Comparison of ENCODE assay signal across 10 cellular contexts in the genomic region with DNA sequence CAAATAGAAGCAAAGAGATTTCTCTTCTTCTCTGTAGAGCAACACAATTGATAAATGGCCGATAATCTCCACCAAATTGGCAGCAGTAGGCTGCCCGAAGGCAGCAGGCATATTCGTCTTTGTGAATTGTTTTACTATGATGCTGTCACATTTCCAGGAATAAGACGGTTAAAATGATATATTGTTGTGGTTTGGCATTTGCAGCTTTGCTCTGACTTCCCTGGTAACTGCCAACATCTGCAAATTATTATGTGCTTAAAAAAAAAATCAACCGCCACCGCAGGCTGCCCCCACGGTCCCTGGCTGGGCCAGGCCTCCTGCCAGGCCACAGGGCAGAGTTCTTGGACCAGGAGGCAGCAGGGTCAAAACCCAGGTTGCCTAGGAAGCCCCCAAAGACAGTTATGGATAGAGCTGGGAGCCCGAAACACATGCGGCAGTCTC.
DNase-seq lines count a peak whose midpoint lies in the region; ATAC-seq, FAIRE-seq and TF ChIP-seq lines count a peak whose summit lies in the region.
"Had no signal": no experiment of that assay in that cellular context is flagged by ENCODE, and none has a peak within 500 bp of the region (broad histone marks: within the 10 kb centered on the region; RNA-seq: fewer than 3 reads in every experiment).

No MANE protein-coding gene starts in this region.

- intact Hi-C loops in upper lobe of right lung (cut with DNase I) = no loop called here

- H3K27me3 ChIP-seq in upper lobe of right lung = no peaks in the 10 kb centered on the region

- H3K4me3 Mint-ChIP-seq in activated CD8-positive, alpha-beta memory T cell treated with anti-CD3 and anti-CD28 coated beads, Interleukin-2, amount 10 ng/mL, durations not matched to agents 7 days and 5 days = peak overlapping the region; percentile 25

- peaks cover 2% of the 10 kb centered on the region for H3K36me3 Mint-ChIP-seq in activated CD8-positive, alpha-beta memory T cell treated with anti-CD3 and anti-CD28 coated beads, Interleukin-2, amount 10 ng/mL, durations not matched to agents 7 days and 5 days

- peak overlapping the region; percentile 86 for H3K27ac Mint-ChIP-seq in activated CD8-positive, alpha-beta memory T cell treated with anti-CD3 and anti-CD28 coated beads, Interleukin-2, amount 10 ng/mL, durations not matched to agents 7 days and 5 days

- peaks cover 24% of the 10 kb centered on the region for H3K27me3 Mint-ChIP-seq in activated CD8-positive, alpha-beta memory T cell treated with anti-CD3 and anti-CD28 coated beads, Interleukin-2, amount 10 ng/mL, durations not matched to agents 7 days and 5 days

- no peak overlapping the region for H3K4me3 ChIP-seq in upper lobe of right lung

- CTCF ChIA-PET in activated CD8-positive, alpha-beta memory T cell treated with anti-CD3 and anti-CD28 coated beads, Interleukin-2, amount 10 ng/mL, durations not matched to agents 7 days and 5 days (lab: Charles Lee) = no interaction called here

- no peak for DNase-seq in activated CD8-positive, alpha-beta memory T cell treated with anti-CD3 and anti-CD28 coated beads, Interleukin-2, amount 10 ng/mL, durations not matched to agents 7 days and 5 days
- no peak for DNase-seq in activated CD8-positive, alpha-beta memory T cell treated with anti-CD3 and anti-CD28 coated beads, Interleukin-2, amount 50 U/mL, for 4 hours
- peak; percentile 25 to 40 for DNase-seq in activated T-cell treated with anti-CD3 and anti-CD28 coated beads, Interleukin-2, amount 50 U/mL, for 48 hours
- DNase-seq in iris pigment epithelial cell (ENCODE audit: low read depth) (peak; percentile 36), upper lobe of right lung (no peak), SW480 (ENCODE audit: low spot score) (no peak), hippocampal formation (lab: John Stamatoyannopoulos, UW) (no peak), frontal cortex (ENCODE audit: low spot score in 2 of 2) (no peak)

- no peak for TF ChIP-seq CTCF in upper lobe of right lung (IDR thresholded peaks at IDR 0.05)

- H3K27ac ChIP-seq in upper lobe of right lung = peak overlapping the region; percentile 37

- peaks cover 34% of the 10 kb centered on the region for H3K4me1 ChIP-seq in upper lobe of right lung

- no peaks in the 10 kb centered on the region for H3K9me3 ChIP-seq in upper lobe of right lung

- FAIRE-seq in frontal cortex (lab: Jason Lieb, UNC) = no peak
- FAIRE-seq: islet of Langerhans had no signal

- H3K36me3 ChIP-seq in upper lobe of right lung = no peaks in the 10 kb centered on the region

- peaks cover 45% of the 10 kb centered on the region for H3K4me1 Mint-ChIP-seq in activated CD8-positive, alpha-beta memory T cell treated with anti-CD3 and anti-CD28 coated beads, Interleukin-2, amount 10 ng/mL, durations not matched to agents 7 days and 5 days

- H3K9me3 Mint-ChIP-seq in activated CD8-positive, alpha-beta memory T cell treated with anti-CD3 and anti-CD28 coated beads, Interleukin-2, amount 10 ng/mL, durations not matched to agents 7 days and 5 days (ENCODE audit: low read depth) = no peaks in the 10 kb centered on the region

- ATAC-seq in activated CD8-positive, alpha-beta memory T cell treated with anti-CD3 and anti-CD28 coated beads, Interleukin-2, amount 10 ng/mL, durations not matched to agents 7 days and 5 days = peak; percentile 38
- ATAC-seq in upper lobe of right lung = peak; percentile 6
- ATAC-seq: Panc1 had no signal

Comparison
In these comparisons a context has a peak if more than half of its experiments do, and no peak if none do; other contexts are left out.
1. DNase-seq: peak in activated T-cell treated with anti-CD3 and anti-CD28 coated beads, Interleukin-2, amount 50 U/mL, for 48 hours (2 of 2) and iris pigment epithelial cell (single experiment); none in activated CD8-positive, alpha-beta memory T cell treated with anti-CD3 and anti-CD28 coated beads, Interleukin-2, amount 10 ng/mL, durations not matched to agents 7 days and 5 days (single experiment), activated CD8-positive, alpha-beta memory T cell treated with anti-CD3 and anti-CD28 coated beads, Interleukin-2, amount 50 U/mL, for 4 hours (single experiment), upper lobe of right lung (single experiment), SW480 (single experiment), hippocampal formation (0 of 2) and frontal cortex (0 of 2).